21 cellular contexts compared by ENCODE assay signal in genomic region chr6:169903122-169903521, GRCh38.
DNase-seq lines count a peak whose midpoint lies in the region; ATAC-seq and TF ChIP-seq lines count a peak whose summit lies in the region.
"Had no signal": no experiment of that assay in that cellular context is flagged by ENCODE, and none has a peak within 500 bp of the region (broad histone marks: within the 10 kb centered on the region; RNA-seq: fewer than 3 reads in every experiment).

No MANE protein-coding gene starts in this region.

- no peak overlapping the region for H3K9ac ChIP-seq in BLaER1

- no peak overlapping the region for H2AFZ ChIP-seq in osteoblast (ENCODE audit: low read length)

- H3K4me1 ChIP-seq in BLaER1: peaks cover 60% of the 10 kb centered on the region
- no peaks in the 10 kb centered on the region for H3K4me1 ChIP-seq in osteoblast (ENCODE audit: insufficient read depth, low read length)
- H3K4me1 ChIP-seq in sigmoid colon: no peaks in the 10 kb centered on the region

- H3K27ac ChIP-seq in BLaER1 (no peak overlapping the region), osteoblast (ENCODE audit: low read depth, low read length) (no peak overlapping the region), sigmoid colon (no peak overlapping the region)
- H3K27ac ChIP-seq: 22Rv1, A549 had no signal

- H3K36me3 ChIP-seq in BLaER1 (no peaks in the 10 kb centered on the region), osteoblast (ENCODE audit: insufficient read depth, low read length) (no peaks in the 10 kb centered on the region), sigmoid colon (no peaks in the 10 kb centered on the region)

- intact Hi-C loops in sigmoid colon (cut with DNase I): no loop called here

- no peaks in the 10 kb centered on the region for H3K9me3 ChIP-seq in BLaER1
- H3K9me3 ChIP-seq in osteoblast (ENCODE audit: low read depth, low read length): no peaks in the 10 kb centered on the region
- no peaks in the 10 kb centered on the region for H3K9me3 ChIP-seq in sigmoid colon
- H3K9me3 ChIP-seq: A549 had no signal

- DNase-seq in osteoblast (ENCODE audit: insufficient read length, low spot score, missing footprints) (peak; percentile 58), sigmoid colon (peak; percentile 14), iPS-NIHi7 (ENCODE audit: extremely low spot score) (no peak)
- DNase-seq: AML-193; C1 segment of cervical spinal cord; CD4-positive, alpha-beta memory T cell; CD4-positive, CD25-positive, alpha-beta regulatory T cell; CD8-positive, alpha-beta memory T cell; COR-L47; DMS 273 treated with DMSO at 0.1 percent for 48 hours; DMS153; DMS53; DMS79; DND-41; EL; GDM1 had no signal

- WGBS in sigmoid colon, 2 donors: 93 to 96% methylated on average over 18 of the region's 18 CpGs

- TF ChIP-seq EP300 in sigmoid colon (IDR thresholded peaks at IDR 0.05): no peak

- TF ChIP-seq CTCF in osteoblast (IDR thresholded peaks at IDR 0.05; ENCODE audit: extremely low read depth, low read depth, low read length): no peak
- TF ChIP-seq CTCF in sigmoid colon (IDR thresholded peaks at IDR 0.05): no peak

- H4K20me1 ChIP-seq in BLaER1 (no peaks in the 10 kb centered on the region), osteoblast (ENCODE audit: insufficient read depth, low read length) (no peaks in the 10 kb centered on the region)

- no peaks in the 10 kb centered on the region for H3K27me3 ChIP-seq in BLaER1
- no peaks in the 10 kb centered on the region for H3K27me3 ChIP-seq in osteoblast (ENCODE audit: insufficient read depth, low read length)
- no peaks in the 10 kb centered on the region for H3K27me3 ChIP-seq in sigmoid colon

- no peaks in the 10 kb centered on the region for H3K79me2 ChIP-seq in osteoblast (ENCODE audit: insufficient read depth, low read length)

- H3K4me2 ChIP-seq in BLaER1 (0 out of 2 replicates have a peak overlapping the region, but pooled peaks have one; percentile 79), osteoblast (ENCODE audit: insufficient read depth, low read length) (no peak overlapping the region)
- H3K4me2 ChIP-seq: A549 had no signal

- H3K4me3 ChIP-seq in BLaER1: no peak overlapping the region
- H3K4me3 ChIP-seq in osteoblast (ENCODE audit: insufficient read depth, low read length): no peak overlapping the region
- H3K4me3 ChIP-seq in sigmoid colon: no peak overlapping the region
- H3K4me3 ChIP-seq: A549, GM12878 had no signal

- no peak for ATAC-seq in HG02610 (IDR thresholded peaks at IDR 0.05; ENCODE audit: unreplicated experiment)
- ATAC-seq: A549, GM12878 had no signal

- no peak for TF ChIP-seq POLR2A in sigmoid colon (IDR thresholded peaks at IDR 0.05)
